8 cellular contexts compared by ENCODE assay signal in the genomic region with DNA sequence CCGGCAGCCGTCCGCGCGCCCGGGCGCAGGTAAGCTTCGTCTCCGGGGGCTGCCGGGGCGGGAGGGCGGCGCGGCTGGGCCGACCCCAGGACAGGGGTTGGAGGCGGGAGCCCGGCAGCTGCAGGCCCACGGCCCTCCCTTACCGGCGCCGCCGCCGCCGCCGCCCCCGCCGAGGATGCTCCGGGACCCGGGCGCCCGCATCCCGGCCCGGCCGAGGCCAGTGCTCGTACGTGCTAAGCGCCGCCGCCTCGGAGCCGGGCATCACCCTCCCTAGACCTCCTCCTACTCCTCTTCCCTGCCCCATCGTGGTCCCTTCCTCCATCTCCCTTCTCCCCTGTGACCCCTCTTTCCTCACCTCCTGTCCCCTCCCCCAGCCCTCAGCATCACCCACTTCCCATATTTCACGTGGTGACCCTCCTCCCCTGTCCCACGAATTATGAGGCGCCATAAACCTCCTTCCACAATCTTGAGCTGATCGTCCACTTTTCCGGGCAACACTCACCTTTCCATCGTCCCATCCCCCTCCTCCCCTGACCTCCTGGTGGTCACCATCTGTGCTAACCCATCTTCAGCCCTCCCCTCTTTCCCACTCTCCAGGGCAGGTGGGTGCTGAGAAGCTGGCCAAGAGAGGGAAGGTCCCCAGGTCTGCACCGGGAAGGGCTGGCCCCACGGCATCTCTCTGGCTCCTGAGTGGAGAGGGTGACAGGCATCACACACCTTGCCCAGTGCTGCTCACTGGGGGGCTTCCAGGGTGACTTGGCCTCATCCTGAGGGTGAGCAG. TPM values are rescaled to one million over a fixed set of nuclear protein-coding genes. Genes with fewer than 3 reads are reported as not detected.
DNase-seq lines count a peak whose midpoint lies in the region; ATAC-seq, FAIRE-seq and TF ChIP-seq lines count a peak whose summit lies in the region.

No MANE protein-coding gene starts in this region.

- no peak overlapping the region for H3K9ac ChIP-seq in HepG2 (ENCODE audit: insufficient read depth, low read depth, low read length)

- no peak for TF ChIP-seq POLR2A in HepG2 (IDR thresholded peaks at IDR 0.05; ENCODE audit: insufficient read depth in 1 of 2, low read depth in 2 of 2, low read length in 2 of 2)

- in situ Hi-C loops in HepG2 (cut with HindIII; ENCODE audit: extremely low pct_ligation_motif_present, low pct_unique_long_range_greater_than_20kb) = no loop called here

- no peaks in the 10 kb centered on the region for H3K9me3 Mint-ChIP-seq in type B pancreatic cell

- peaks cover 0 to 6% of the 10 kb centered on the region in 2 donors for H3K4me1 ChIP-seq in ascending aorta
- peaks cover 5% of the 10 kb centered on the region; the same call in 1 of the 2 replicates for H3K4me1 ChIP-seq in HepG2 (ENCODE audit: insufficient read depth, low read length)

- H3K27ac ChIP-seq in ascending aorta (no peak overlapping the region), HepG2 (ENCODE audit: extremely low read length, insufficient read depth, low read length) (no peak overlapping the region)

- H3K79me2 ChIP-seq in HepG2 (ENCODE audit: insufficient read depth, low read length) = no peaks in the 10 kb centered on the region

- POLR2A ChIA-PET in HepG2 (lab: Yijun Ruan, JAX) = no interaction called here

- BruUV-seq in HepG2 (replicated peaks; lab: Mats Ljungman, UMichigan) = no TSS peak

- TF ChIP-seq CTCF in ascending aorta (IDR thresholded peaks at IDR 0.05) (no peak), HepG2 (CRISPR knock-in tag; IDR thresholded peaks at IDR 0.05) (no peak), type B pancreatic cell (conservative IDR thresholded peaks at IDR 0.05) (no peak)

- peaks cover 60% of the 10 kb centered on the region for H3K27me3 Mint-ChIP-seq in type B pancreatic cell

- no peaks in the 10 kb centered on the region for H3K36me3 ChIP-seq in ascending aorta
- no peaks in the 10 kb centered on the region for H3K36me3 ChIP-seq in HepG2 (replicated peaks in 1 of 2; ENCODE audit: control insufficient read depth in 1 of 2, insufficient read depth in 2 of 2, low read length in 2 of 2)

- peak overlapping the region; percentile 70 to 80 for H3K4me3 ChIP-seq in ascending aorta
- peak overlapping the region in 1 of 3 experiments; percentile 67; a peak in 1 of 6 replicates for H3K4me3 ChIP-seq in HepG2 (replicated peaks in 1 of 3; ENCODE audit: insufficient read depth in 1 of 3, low read depth in 2 of 3, low read length in 3 of 3)

- TF ChIP-seq RAD21 in HepG2 (CRISPR knock-in tag; IDR thresholded peaks at IDR 0.05) = no peak

- intact Hi-C loops in left cardiac atrium (cut with DNase I) (no loop called here), Right ventricle myocardium superior (cut with DNase I) (no loop called here), ascending aorta (cut with DNase I) (no loop called here), HepG2 (cut with micrococcal nuclease; ENCODE audit: unreplicated experiment) (no loop called here)

- no peak overlapping the region for H2AFZ ChIP-seq in HepG2 (ENCODE audit: low read length)

- H3K4me1 Mint-ChIP-seq in type B pancreatic cell (ENCODE audit: unreplicated experiment) = peaks cover 15% of the 10 kb centered on the region

- H3K27me3 ChIP-seq in ascending aorta (no peaks in the 10 kb centered on the region), HepG2 (ENCODE audit: control insufficient read depth in 1 of 2, insufficient read depth in 2 of 2, low read length in 2 of 2) (peaks cover 10 to 49% of the 10 kb centered on the region in 2 experiments)

- 19% methylated on average over 15 of the region's 50 CpGs for WGBS in HepG2 (ENCODE audit: low lambda C conversion rate)

- TF ChIP-seq EP300 in HepG2 (IDR thresholded peaks at IDR 0.05; ENCODE audit: low read depth in 2 of 2, low read length in 2 of 2) (no peak), HepG2 (CRISPR knock-in tag; IDR thresholded peaks at IDR 0.05; ENCODE audit: borderline replicate concordance) (no peak)

- CTCF ChIA-PET in HepG2 (lab: Yijun Ruan, JAX; ENCODE audit: low intra/inter-chr PET ratio, low total read pairs) = no interaction called here

- peak overlapping the region; percentile 53 for H3K4me2 ChIP-seq in HepG2 (ENCODE audit: low read depth, low read length)

- no peak for FAIRE-seq in HepG2 (lab: Jason Lieb, UNC)

- ATAC-seq in left cardiac atrium (peak; percentile 2 to 7), Right ventricle myocardium superior (ENCODE audit: poor library complexity) (no peak), HG03469 (IDR thresholded peaks at IDR 0.05; ENCODE audit: unreplicated experiment) (peak; percentile 1), HepG2 (no peak)

- no peak overlapping the region for H3K27ac Mint-ChIP-seq in type B pancreatic cell

- H3K36me3 Mint-ChIP-seq in type B pancreatic cell = no peaks in the 10 kb centered on the region

- H3K4me3 Mint-ChIP-seq in type B pancreatic cell = peak overlapping the region; percentile 85

- DNase-seq in left cardiac atrium (no peak), Right ventricle myocardium superior (no peak), ascending aorta (ENCODE audit: low spot score in 2 of 2) (no peak), HepG2 (ENCODE audit: low spot score) (no peak), type B pancreatic cell (ENCODE audit: extremely low spot score, unreplicated experiment) (no peak), SIG-M5 (lab: John Stamatoyannopoulos, UW) (no peak)
- no peak for DNase-seq in NK-92 treated with Interleukin-12 subunit alpha and Interleukin-12 subunit beta, amount 100 ng/mL, for 24 hours (lab: John Stamatoyannopoulos, UW)

- no peaks in the 10 kb centered on the region for H4K20me1 ChIP-seq in HepG2 (ENCODE audit: insufficient read depth, low read length)

- no peaks in the 10 kb centered on the region for H3K9me3 ChIP-seq in ascending aorta
- H3K9me3 ChIP-seq in HepG2 (ENCODE audit: low read length) = no peaks in the 10 kb centered on the region

RNA-seq across cellular contexts. Expression of a gene that starts 0.6 kb away (rescaled TPM):
- total RNA-seq in left cardiac atrium (under 1 TPM; 0.18 to 0.31 TPM), Right ventricle myocardium superior (not detected), ascending aorta (0.32 TPM), HepG2 (2016; rRNA removed; fragmentation: Illumina TruSeq; extraction: Trizol) (0.04 TPM in 1 of 2 replicates, not detected in the other), type B pancreatic cell (ENCODE audit: low replicate concordance) (1.1 and 2.4 TPM in 2 replicates)
- total RNA-seq in HepG2 (2016; cell fraction: cytosol; rRNA removed; fragmentation: Illumina TruSeq; extraction: Trizol; ENCODE audit: low read depth) = not detected in 2 replicates
- total RNA-seq in HepG2 (2016; cell fraction: insoluble cytoplasmic fraction; rRNA removed; fragmentation: Illumina TruSeq; extraction: Trizol) = 0.06 TPM in 1 of 2 replicates, not detected in the other
- 0.06 TPM in 1 of 2 replicates, not detected in the other for total RNA-seq in HepG2 (2016; cell fraction: membrane; rRNA removed; fragmentation: Illumina TruSeq; extraction: Trizol)
- 0.09 TPM in 1 of 2 replicates, not detected in the other for total RNA-seq in HepG2 (2016; cell fraction: nucleus; rRNA removed; fragmentation: Illumina TruSeq; extraction: Trizol)
- polyA plus RNA-seq in HepG2 (2011; rRNA removed) = 0.04 TPM in 2 replicates
- 0.03 and 0.04 TPM in 2 replicates for polyA plus RNA-seq in HepG2 (2011; cell fraction: cytosol; rRNA removed)
- polyA plus RNA-seq in HepG2 (2011; cell fraction: nucleus; rRNA removed) = 0.05 TPM in 2 replicates
- polyA plus RNA-seq in HepG2 (2012) = 0.13 and 0.28 TPM in 2 replicates
- polyA plus RNA-seq in HepG2 (2016; cell fraction: cytosol; fragmentation: Illumina TruSeq; extraction: Trizol; ENCODE audit: low read depth) = 0.03 TPM in 1 of 2 replicates, not detected in the other
- not detected in 2 replicates for polyA plus RNA-seq in HepG2 (2016; cell fraction: insoluble cytoplasmic fraction; fragmentation: Illumina TruSeq; extraction: Trizol; ENCODE audit: low read depth)
- polyA plus RNA-seq in HepG2 (2016; cell fraction: membrane; fragmentation: Illumina TruSeq; extraction: Trizol; ENCODE audit: low read depth) = not detected in 2 replicates
- not detected in 2 replicates for polyA plus RNA-seq in HepG2 (2016; cell fraction: nucleus; fragmentation: Illumina TruSeq; extraction: Trizol; ENCODE audit: insufficient read depth, low read depth)
- polyA minus RNA-seq in HepG2 (2011; rRNA and poly(A)+ RNA removed; ENCODE audit: low replicate concordance) = 0.05 TPM in 1 of 2 replicates, not detected in the other
- polyA minus RNA-seq in HepG2 (2011; cell fraction: cytosol; rRNA and poly(A)+ RNA removed) = not detected in 2 replicates
- not detected in 2 replicates for polyA minus RNA-seq in HepG2 (2011; cell fraction: nucleus; rRNA and poly(A)+ RNA removed)

RNA-seq across cellular contexts. Expression of a gene that starts 53.9 kb away (rescaled TPM):
- total RNA-seq in left cardiac atrium (10 to 100 TPM; 12.2 to 13.2 TPM), Right ventricle myocardium superior (8.3 TPM), ascending aorta (39.3 TPM), HepG2 (2016; rRNA removed; fragmentation: Illumina TruSeq; extraction: Trizol) (29.7 and 34.0 TPM in 2 replicates), type B pancreatic cell (ENCODE audit: low replicate concordance) (38.1 and 46.1 TPM in 2 replicates)
- total RNA-seq in HepG2 (2016; cell fraction: cytosol; rRNA removed; fragmentation: Illumina TruSeq; extraction: Trizol; ENCODE audit: low read depth) = 6.1 and 12.7 TPM in 2 replicates
- total RNA-seq in HepG2 (2016; cell fraction: insoluble cytoplasmic fraction; rRNA removed; fragmentation: Illumina TruSeq; extraction: Trizol) = 28.2 and 33.4 TPM in 2 replicates
- total RNA-seq in HepG2 (2016; cell fraction: membrane; rRNA removed; fragmentation: Illumina TruSeq; extraction: Trizol) = 12.8 and 13.4 TPM in 2 replicates
- 47.5 and 51.3 TPM in 2 replicates for total RNA-seq in HepG2 (2016; cell fraction: nucleus; rRNA removed; fragmentation: Illumina TruSeq; extraction: Trizol)
- polyA plus RNA-seq in HepG2 (2011; rRNA removed) = 27.4 and 28.0 TPM in 2 replicates
- polyA plus RNA-seq in HepG2 (2011; cell fraction: cytosol; rRNA removed) = 14.0 and 16.9 TPM in 2 replicates
- 114 and 121 TPM in 2 replicates for polyA plus RNA-seq in HepG2 (2011; cell fraction: nucleus; rRNA removed)
- 20.2 and 21.3 TPM in 2 replicates for polyA plus RNA-seq in HepG2 (2012)
- polyA plus RNA-seq in HepG2 (2016; cell fraction: cytosol; fragmentation: Illumina TruSeq; extraction: Trizol; ENCODE audit: low read depth) = 2.0 TPM in 2 replicates
- polyA plus RNA-seq in HepG2 (2016; cell fraction: insoluble cytoplasmic fraction; fragmentation: Illumina TruSeq; extraction: Trizol; ENCODE audit: low read depth) = 14.9 and 19.8 TPM in 2 replicates
- 4.4 and 5.3 TPM in 2 replicates for polyA plus RNA-seq in HepG2 (2016; cell fraction: membrane; fragmentation: Illumina TruSeq; extraction: Trizol; ENCODE audit: low read depth)
- 67.8 and 71.6 TPM in 2 replicates for polyA plus RNA-seq in HepG2 (2016; cell fraction: nucleus; fragmentation: Illumina TruSeq; extraction: Trizol; ENCODE audit: insufficient read depth, low read depth)
- polyA minus RNA-seq in HepG2 (2011; rRNA and poly(A)+ RNA removed; ENCODE audit: low replicate concordance) = 18.5 and 40.6 TPM in 2 replicates
- 9.3 and 10.6 TPM in 2 replicates for polyA minus RNA-seq in HepG2 (2011; cell fraction: cytosol; rRNA and poly(A)+ RNA removed)
- 61.7 and 71.9 TPM in 2 replicates for polyA minus RNA-seq in HepG2 (2011; cell fraction: nucleus; rRNA and poly(A)+ RNA removed)

RNA-seq across cellular contexts. Expression of a gene that starts 54.0 kb away (rescaled TPM):
- total RNA-seq in left cardiac atrium = 10 to 100 TPM; 14.9 to 23.7 TPM
- total RNA-seq in Right ventricle myocardium superior = 23.2 TPM
- 85.6 TPM for total RNA-seq in ascending aorta
- 36.6 and 56.5 TPM in 2 replicates for total RNA-seq in HepG2 (2016; rRNA removed; fragmentation: Illumina TruSeq; extraction: Trizol)
- 17.9 and 19.5 TPM in 2 replicates for total RNA-seq in HepG2 (2016; cell fraction: cytosol; rRNA removed; fragmentation: Illumina TruSeq; extraction: Trizol; ENCODE audit: low read depth)
- total RNA-seq in HepG2 (2016; cell fraction: insoluble cytoplasmic fraction; rRNA removed; fragmentation: Illumina TruSeq; extraction: Trizol) = 32.5 and 46.6 TPM in 2 replicates
- 41.5 and 47.4 TPM in 2 replicates for total RNA-seq in HepG2 (2016; cell fraction: membrane; rRNA removed; fragmentation: Illumina TruSeq; extraction: Trizol)
- 15.6 and 20.0 TPM in 2 replicates for total RNA-seq in HepG2 (2016; cell fraction: nucleus; rRNA removed; fragmentation: Illumina TruSeq; extraction: Trizol)
- 21.8 and 22.8 TPM in 2 replicates for polyA plus RNA-seq in HepG2 (2011; rRNA removed)
- polyA plus RNA-seq in HepG2 (2011; cell fraction: cytosol; rRNA removed) = 14.2 and 19.3 TPM in 2 replicates
- polyA plus RNA-seq in HepG2 (2011; cell fraction: nucleus; rRNA removed) = 6.5 and 12.7 TPM in 2 replicates
- 16.5 and 18.1 TPM in 2 replicates for polyA plus RNA-seq in HepG2 (2012)
- 38.8 and 45.5 TPM in 2 replicates for polyA plus RNA-seq in HepG2 (2016; cell fraction: cytosol; fragmentation: Illumina TruSeq; extraction: Trizol; ENCODE audit: low read depth)
- 54.6 and 54.9 TPM in 2 replicates for polyA plus RNA-seq in HepG2 (2016; cell fraction: insoluble cytoplasmic fraction; fragmentation: Illumina TruSeq; extraction: Trizol; ENCODE audit: low read depth)
- 41.2 and 47.5 TPM in 2 replicates for polyA plus RNA-seq in HepG2 (2016; cell fraction: membrane; fragmentation: Illumina TruSeq; extraction: Trizol; ENCODE audit: low read depth)
- 23.9 and 26.3 TPM in 2 replicates for polyA plus RNA-seq in HepG2 (2016; cell fraction: nucleus; fragmentation: Illumina TruSeq; extraction: Trizol; ENCODE audit: insufficient read depth, low read depth)
- polyA minus RNA-seq in HepG2 (2011; rRNA and poly(A)+ RNA removed; ENCODE audit: low replicate concordance) = 13.6 and 15.2 TPM in 2 replicates
- 8.6 and 10.8 TPM in 2 replicates for polyA minus RNA-seq in HepG2 (2011; cell fraction: cytosol; rRNA and poly(A)+ RNA removed)
- 14.0 and 18.3 TPM in 2 replicates for polyA minus RNA-seq in HepG2 (2011; cell fraction: nucleus; rRNA and poly(A)+ RNA removed)
- 26.9 and 27.7 TPM in 2 replicates for total RNA-seq in type B pancreatic cell (ENCODE audit: low replicate concordance)

Comparison
In these comparisons a context has a peak if more than half of its experiments do, and no peak if none do; other contexts are left out.
1. ATAC-seq: peak in left cardiac atrium (2 of 2) and HG03469 (single experiment); none in Right ventricle myocardium superior (single experiment) and HepG2 (single experiment).